In genomic region chr3:21755896-21756295, GRCh38 we compare ENCODE assay signal across 30 cellular contexts. TPM values are rescaled to one million over a fixed set of nuclear protein-coding genes. Genes with fewer than 3 reads are reported as not detected.
"Had no signal": no experiment of that assay in that cellular context is flagged by ENCODE, and none has a peak within 500 bp of the region (broad histone marks: within the 10 kb centered on the region; RNA-seq: fewer than 3 reads in every experiment).

No MANE protein-coding gene starts in this region.

- H3K9me3 Mint-ChIP-seq: dendritic cell treated with granulocyte-macrophage colony-stimulating factor and Interleukin-4, amounts not matched to agents 40 ng/mL and 50 ng/mL, for 4 days; endodermal cell had no signal

- ATAC-seq: effector memory CD8-positive, alpha-beta T cell; esophagus mucosa; gastrocnemius medialis; gastroesophageal sphincter; heart left ventricle; heart right ventricle had no signal

- H3K36me3 ChIP-seq: colonic mucosa, esophagus muscularis mucosa, esophagus squamous epithelium, gastrocnemius medialis, gastroesophageal sphincter, heart left ventricle, heart right ventricle had no signal

- H3K79me2 ChIP-seq: hepatocyte had no signal

- H3K4me3 Mint-ChIP-seq: dendritic cell treated with granulocyte-macrophage colony-stimulating factor and Interleukin-4, amounts not matched to agents 40 ng/mL and 50 ng/mL, for 4 days; effector memory CD8-positive, alpha-beta T cell; endodermal cell had no signal

- H3K4me1 ChIP-seq: colonic mucosa had no signal

- H3K4me2 ChIP-seq: hepatocyte had no signal

- H3K27ac ChIP-seq: colonic mucosa, coronary artery, dorsolateral prefrontal cortex, epithelial cell of prostate, esophagus muscularis mucosa, esophagus squamous epithelium, gastrocnemius medialis, gastroesophageal sphincter, heart left ventricle, heart right ventricle, hepatocyte had no signal

- H3K27me3 Mint-ChIP-seq: effector memory CD8-positive, alpha-beta T cell had no signal

- H3K27ac Mint-ChIP-seq: dendritic cell treated with granulocyte-macrophage colony-stimulating factor and Interleukin-4, amounts not matched to agents 40 ng/mL and 50 ng/mL, for 4 days; effector memory CD8-positive, alpha-beta T cell; endodermal cell had no signal

- H3K4me3 ChIP-seq: colonic mucosa, coronary artery, dorsolateral prefrontal cortex, esophagus muscularis mucosa, esophagus squamous epithelium, gastrocnemius medialis, gastroesophageal sphincter, heart left ventricle, heart right ventricle, hepatocyte had no signal

- H2AFZ ChIP-seq: hepatocyte had no signal

- FAIRE-seq: colon, endometrium, endothelial cell of umbilical vein, frontal cortex had no signal

- H3K9me3 ChIP-seq: colonic mucosa, esophagus muscularis mucosa, esophagus squamous epithelium, gastrocnemius medialis, gastroesophageal sphincter, heart left ventricle, heart right ventricle had no signal

- DNase-seq: colonic mucosa; cortex of kidney; dermis blood vessel endothelial cell; dorsolateral prefrontal cortex; effector CD4-positive, alpha-beta T cell; effector CD8-positive, alpha-beta T cell; effector memory CD4-positive, alpha-beta T cell; effector memory CD8-positive, alpha-beta T cell; endodermal cell; erythroblast; esophagus squamous epithelium; foreskin fibroblast; foreskin melanocyte; gastrocnemius medialis; glutamatergic neuron; head of caudate nucleus; heart left ventricle; heart right ventricle; hippocampal formation had no signal

- H3K27me3 ChIP-seq: colonic mucosa, esophagus muscularis mucosa, esophagus squamous epithelium, gastrocnemius medialis, gastroesophageal sphincter, heart left ventricle, heart right ventricle had no signal

RNA-seq across cellular contexts. Expression of gene ZNF385D, which starts 4.9 kb away (rescaled TPM):
- total RNA-seq: endothelial cell of umbilical vein had no signal
- polyA plus RNA-seq: endothelial cell of umbilical vein had no signal
